ENCODE assay signal across 11 cellular contexts in the genomic region with DNA sequence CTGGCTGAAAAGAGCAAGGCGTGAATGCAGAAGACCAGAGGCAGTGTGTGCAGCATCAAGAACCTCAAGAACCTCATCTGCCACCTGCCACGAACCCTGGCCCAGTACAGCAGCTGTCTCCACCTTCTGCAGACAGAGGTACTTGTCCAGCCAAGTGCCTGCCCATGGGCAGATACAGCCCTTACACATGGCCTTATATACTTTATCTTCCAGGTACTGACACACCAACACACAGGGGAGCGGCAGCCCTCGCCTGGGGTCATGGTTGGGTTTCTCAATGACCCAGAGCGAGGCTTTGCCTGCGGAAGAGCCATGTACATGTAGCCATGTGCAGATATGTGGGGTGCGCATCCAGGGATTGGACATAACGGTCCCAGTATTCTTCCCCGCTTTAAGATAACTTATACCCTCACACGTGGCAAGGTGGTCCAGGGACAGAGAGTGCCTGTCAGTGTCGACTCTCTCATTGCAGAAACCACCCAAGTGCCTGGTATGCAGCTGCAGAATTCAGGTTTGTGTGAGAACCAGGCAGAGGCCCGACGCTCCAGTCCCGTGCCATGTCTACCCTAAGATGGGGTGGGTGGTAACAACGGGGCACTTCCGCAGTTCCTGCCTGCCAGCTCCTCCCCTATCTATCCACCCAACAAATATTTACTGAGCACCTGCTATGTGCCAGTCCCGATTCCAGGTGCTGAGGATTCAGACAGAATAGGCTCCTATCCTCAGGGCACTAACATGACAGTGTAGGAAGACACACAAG.
DNase-seq lines count a peak whose midpoint lies in the region; ATAC-seq lines count a peak whose summit lies in the region.
"Had no signal": no experiment of that assay in that cellular context is flagged by ENCODE, and none has a peak within 500 bp of the region (broad histone marks: within the 10 kb centered on the region; RNA-seq: fewer than 3 reads in every experiment).

No MANE protein-coding gene starts in this region.

- peak; percentile 3 for DNase-seq in activated T-cell treated with anti-CD3 and anti-CD28 coated beads, Interleukin-2, amount 50 U/mL, for 24 hours
- DNase-seq in activated T-cell treated with anti-CD3 and anti-CD28 coated beads, Interleukin-2, amount 50 U/mL, for 4 hours, result no peak
- DNase-seq in left lobe of liver (ENCODE audit: low spot score), result peak; percentile 16
- DNase-seq in stimulated activated naive B cell treated with anti-CD40 and anti-IgM and Interleukin-4, amounts not matched to agents 10 μg/mL and 1 μg/mL and 100 μg/mL, for 72 hours, result no peak
- DNase-seq in KG1 (lab: John Stamatoyannopoulos, UW), result no peak
- no peak for DNase-seq in SW 1271 (lab: John Stamatoyannopoulos, UW)
- DNase-seq: C1 segment of cervical spinal cord; Calu3; CD4-positive, alpha-beta T cell; DMS 273 treated with DMSO at 0.1 percent for 48 hours had no signal

- no peaks in the 10 kb centered on the region for H3K36me3 Mint-ChIP-seq in activated T-cell treated with anti-CD3 and anti-CD28 coated beads, Interleukin-2, amount 50 U/mL, for 24 hours (ENCODE audit: low read depth)
- H3K36me3 Mint-ChIP-seq in activated T-cell treated with anti-CD3 and anti-CD28 coated beads, Interleukin-2, amount 50 U/mL, for 4 hours (ENCODE audit: insufficient read depth), result no peaks in the 10 kb centered on the region
- peaks cover 0 to 3% of the 10 kb centered on the region in 2 donors for H3K36me3 Mint-ChIP-seq in stimulated activated naive B cell treated with anti-CD40 and anti-IgM and Interleukin-4, amounts not matched to agents 10 μg/mL and 1 μg/mL and 100 μg/mL, for 72 hours

- no peak overlapping the region for H3K27ac Mint-ChIP-seq in activated T-cell treated with anti-CD3 and anti-CD28 coated beads, Interleukin-2, amount 50 U/mL, for 24 hours
- peak overlapping the region; percentile 9 for H3K27ac Mint-ChIP-seq in stimulated activated naive B cell treated with anti-CD40 and anti-IgM and Interleukin-4, amounts not matched to agents 10 μg/mL and 1 μg/mL and 100 μg/mL, for 72 hours
- H3K27ac Mint-ChIP-seq: CD4-positive, alpha-beta T cell had no signal

- H3K4me1 Mint-ChIP-seq in activated T-cell treated with anti-CD3 and anti-CD28 coated beads, Interleukin-2, amount 50 U/mL, for 24 hours (ENCODE audit: low read depth), result no peaks in the 10 kb centered on the region
- no peaks in the 10 kb centered on the region for H3K4me1 Mint-ChIP-seq in activated T-cell treated with anti-CD3 and anti-CD28 coated beads, Interleukin-2, amount 50 U/mL, for 4 hours (ENCODE audit: low read depth)
- peaks cover 12% of the 10 kb centered on the region in 2 donors for H3K4me1 Mint-ChIP-seq in stimulated activated naive B cell treated with anti-CD40 and anti-IgM and Interleukin-4, amounts not matched to agents 10 μg/mL and 1 μg/mL and 100 μg/mL, for 72 hours

- H3K9me3 Mint-ChIP-seq in activated T-cell treated with anti-CD3 and anti-CD28 coated beads, Interleukin-2, amount 50 U/mL, for 24 hours, result no peaks in the 10 kb centered on the region
- no peaks in the 10 kb centered on the region for H3K9me3 Mint-ChIP-seq in activated T-cell treated with anti-CD3 and anti-CD28 coated beads, Interleukin-2, amount 50 U/mL, for 4 hours
- H3K9me3 Mint-ChIP-seq in stimulated activated naive B cell treated with anti-CD40 and anti-IgM and Interleukin-4, amounts not matched to agents 10 μg/mL and 1 μg/mL and 100 μg/mL, for 72 hours, result no peaks in the 10 kb centered on the region
- H3K9me3 Mint-ChIP-seq: CD4-positive, alpha-beta T cell had no signal

- H3K4me3 Mint-ChIP-seq in activated T-cell treated with anti-CD3 and anti-CD28 coated beads, Interleukin-2, amount 50 U/mL, for 24 hours, result no peak overlapping the region
- no peak overlapping the region for H3K4me3 Mint-ChIP-seq in activated T-cell treated with anti-CD3 and anti-CD28 coated beads, Interleukin-2, amount 50 U/mL, for 4 hours
- no peak overlapping the region for H3K4me3 Mint-ChIP-seq in stimulated activated naive B cell treated with anti-CD40 and anti-IgM and Interleukin-4, amounts not matched to agents 10 μg/mL and 1 μg/mL and 100 μg/mL, for 72 hours
- H3K4me3 Mint-ChIP-seq: CD4-positive, alpha-beta T cell had no signal

- ATAC-seq in activated T-cell treated with anti-CD3 and anti-CD28 coated beads, Interleukin-2, amount 50 U/mL, for 4 hours, result no peak
- ATAC-seq in left lobe of liver, result no peak
- ATAC-seq in stimulated activated naive B cell treated with anti-CD40 and anti-IgM and Interleukin-4, amounts not matched to agents 10 μg/mL and 1 μg/mL and 100 μg/mL, for 72 hours (replicated peaks), result no peak
- no peak for ATAC-seq in GM18868 (IDR thresholded peaks at IDR 0.05; ENCODE audit: unreplicated experiment)

- peaks cover 7% of the 10 kb centered on the region for H3K27me3 Mint-ChIP-seq in activated T-cell treated with anti-CD3 and anti-CD28 coated beads, Interleukin-2, amount 50 U/mL, for 24 hours
- peaks cover 6% of the 10 kb centered on the region for H3K27me3 Mint-ChIP-seq in activated T-cell treated with anti-CD3 and anti-CD28 coated beads, Interleukin-2, amount 50 U/mL, for 4 hours (ENCODE audit: low read depth)
- peaks cover 0 to 8% of the 10 kb centered on the region in 2 donors for H3K27me3 Mint-ChIP-seq in stimulated activated naive B cell treated with anti-CD40 and anti-IgM and Interleukin-4, amounts not matched to agents 10 μg/mL and 1 μg/mL and 100 μg/mL, for 72 hours
- H3K27me3 Mint-ChIP-seq: CD4-positive, alpha-beta T cell had no signal

Comparison
In these comparisons a context has a peak if more than half of its experiments do, and no peak if none do; other contexts are left out.
1. DNase-seq: peak in activated T-cell treated with anti-CD3 and anti-CD28 coated beads, Interleukin-2, amount 50 U/mL, for 24 hours (single experiment) and left lobe of liver (single experiment); none in activated T-cell treated with anti-CD3 and anti-CD28 coated beads, Interleukin-2, amount 50 U/mL, for 4 hours (single experiment), stimulated activated naive B cell treated with anti-CD40 and anti-IgM and Interleukin-4, amounts not matched to agents 10 μg/mL and 1 μg/mL and 100 μg/mL, for 72 hours (single experiment), KG1 (single experiment) and SW 1271 (0 of 2).